Comparison of ENCODE assay signal across 1 cellular context in genomic region chr21:33229099-33229775, GRCh38.
TF ChIP-seq lines count a peak whose summit lies in the region.

No MANE protein-coding gene starts in this region.

TF ChIP-seq in neural cell, 6 proteins besides CTCF, POLR2A, EP300 and RAD21 (continued from another document):
- TF ChIP-seq REST (IDR thresholded peaks at IDR 0.05; ENCODE audit: borderline replicate concordance) = no peak
